Comparison of ENCODE assay signal across 1 cellular context in the genomic region with DNA sequence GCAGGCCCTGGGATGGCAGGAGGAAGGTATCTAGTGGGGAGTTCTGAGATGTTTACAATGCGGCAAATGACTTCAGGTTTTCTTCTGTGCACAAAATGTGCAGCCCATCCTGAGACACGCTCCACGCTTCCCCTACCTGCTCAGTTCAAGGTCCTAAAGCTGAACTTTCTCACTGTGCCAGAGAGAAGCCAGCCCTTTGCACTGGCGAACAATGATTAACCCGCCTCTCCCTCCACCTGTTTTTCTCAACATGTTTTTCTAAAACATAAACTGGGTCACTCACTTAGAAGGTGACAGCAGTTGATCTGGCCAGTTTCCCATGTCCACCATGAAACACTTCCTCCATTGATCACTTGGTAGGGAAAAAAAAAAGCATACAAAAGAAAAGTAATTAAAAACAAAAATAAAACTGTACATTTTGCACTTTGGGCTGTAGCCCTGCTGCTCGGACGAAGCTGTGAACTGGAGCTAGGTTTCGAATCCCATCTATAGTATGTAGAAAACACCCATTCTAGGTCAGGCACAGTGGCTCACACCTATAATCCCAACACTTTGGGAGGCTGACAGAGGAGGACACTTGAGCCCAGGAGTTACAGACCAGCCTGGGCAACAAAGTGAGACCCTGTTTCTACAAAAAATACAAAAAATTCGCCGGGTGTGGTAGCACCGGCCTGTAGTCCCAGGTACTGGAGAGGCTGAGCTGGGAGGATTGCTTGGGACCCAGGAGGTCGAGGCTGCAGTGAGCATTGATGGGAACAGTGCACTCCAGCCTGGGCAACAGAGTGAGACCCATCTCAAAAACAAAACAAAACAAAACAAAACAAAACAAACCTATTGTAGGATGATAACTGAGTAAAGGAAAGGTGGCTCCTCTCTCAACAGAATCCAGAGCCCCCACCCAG.
TF ChIP-seq lines count a peak whose summit lies in the region.

No MANE protein-coding gene starts in this region.

TF ChIP-seq in A549, 52 proteins besides CTCF, POLR2A, EP300 and RAD21:
- TF ChIP-seq HOXB5 (CRISPR knock-in tag; IDR thresholded peaks at IDR 0.05) (no peak), RCOR1 (IDR thresholded peaks at IDR 0.05; ENCODE audit: low read depth, low read length) (no peak), PHF8 (IDR thresholded peaks at IDR 0.05; ENCODE audit: borderline replicate concordance, low read depth) (no peak), CBX2 (IDR thresholded peaks at IDR 0.05; ENCODE audit: borderline replicate concordance, low read depth) (no peak), PBX3 (IDR thresholded peaks at IDR 0.05) (no peak), NR3C1 (IDR thresholded peaks at IDR 0.05) (no peak), MAZ (IDR thresholded peaks at IDR 0.05; ENCODE audit: borderline replicate concordance, low read depth, low read length) (no peak), RNF2 (IDR thresholded peaks at IDR 0.05; ENCODE audit: borderline replicate concordance, low read depth) (no peak), NPAS2 (CRISPR knock-in tag; IDR thresholded peaks at IDR 0.05; ENCODE audit: borderline replicate concordance) (no peak), ZC3H11A (IDR thresholded peaks at IDR 0.05) (no peak), ELK1 (IDR thresholded peaks at IDR 0.05; ENCODE audit: low read depth, low read length) (no peak), JUN (IDR thresholded peaks at IDR 0.05) (no peak), BHLHE40 (IDR thresholded peaks at IDR 0.05; ENCODE audit: low read depth, low read length) (no peak)
- TF ChIP-seq, protein P1, sequence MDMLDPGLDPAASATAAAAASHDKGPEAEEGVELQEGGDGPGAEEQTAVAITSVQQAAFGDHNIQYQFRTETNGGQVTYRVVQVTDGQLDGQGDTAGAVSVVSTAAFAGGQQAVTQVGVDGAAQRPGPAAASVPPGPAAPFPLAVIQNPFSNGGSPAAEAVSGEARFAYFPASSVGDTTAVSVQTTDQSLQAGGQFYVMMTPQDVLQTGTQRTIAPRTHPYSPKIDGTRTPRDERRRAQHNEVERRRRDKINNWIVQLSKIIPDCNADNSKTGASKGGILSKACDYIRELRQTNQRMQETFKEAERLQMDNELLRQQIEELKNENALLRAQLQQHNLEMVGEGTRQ (IDR thresholded peaks at IDR 0.05), result no peak
- TF ChIP-seq, protein P2, sequence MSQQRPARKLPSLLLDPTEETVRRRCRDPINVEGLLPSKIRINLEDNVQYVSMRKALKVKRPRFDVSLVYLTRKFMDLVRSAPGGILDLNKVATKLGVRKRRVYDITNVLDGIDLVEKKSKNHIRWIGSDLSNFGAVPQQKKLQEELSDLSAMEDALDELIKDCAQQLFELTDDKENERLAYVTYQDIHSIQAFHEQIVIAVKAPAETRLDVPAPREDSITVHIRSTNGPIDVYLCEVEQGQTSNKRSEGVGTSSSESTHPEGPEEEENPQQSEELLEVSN (IDR thresholded peaks at IDR 0.05; ENCODE audit: borderline replicate concordance, low read depth), result no peak
TF ChIP-seq in A549: peak in this region for 0.
